In genomic region chr19:47067215-47067847, GRCh38 we compare ENCODE assay signal across 2 cellular contexts.
TF ChIP-seq lines count a peak whose summit lies in the region.

No MANE protein-coding gene starts in this region.

TF ChIP-seq in K562, 482 proteins besides CTCF, POLR2A, EP300 and RAD21:
- TF ChIP-seq CLOCK (CRISPR knock-in tag; IDR thresholded peaks at IDR 0.05; ENCODE audit: borderline replicate concordance) = no peak
- TF ChIP-seq HNRNPLL (IDR thresholded peaks at IDR 0.05; ENCODE audit: low read depth, low read length, poor library complexity, severe bottlenecking) = no peak
- no peak for TF ChIP-seq NR0B1 (IDR thresholded peaks at IDR 0.05; ENCODE audit: partially characterized antibody)
- TF ChIP-seq NFE2L1 (tag; IDR thresholded peaks at IDR 0.05; ENCODE audit: borderline replicate concordance, low read depth) = no peak
- TF ChIP-seq SMARCE1 (IDR thresholded peaks at IDR 0.05) = no peak
- 0 out of 2 replicates have a peak, but pooled peaks have one; percentile 29 for TF ChIP-seq POLR2G (IDR thresholded peaks at IDR 0.05; ENCODE audit: low read depth, low read length)
TF ChIP-seq in K562: peak in this region for 1.

TF ChIP-seq in H1, 55 proteins besides CTCF, POLR2A, EP300 and RAD21:
- TF ChIP-seq CHD7 (IDR thresholded peaks at IDR 0.05; ENCODE audit: insufficient replicate concordance, low read length) = no peak
- no peak for TF ChIP-seq BRCA1 (IDR thresholded peaks at IDR 0.05; ENCODE audit: low read depth, low read length)
- TF ChIP-seq POU5F1 (IDR thresholded peaks at IDR 0.05; ENCODE audit: low read depth, low read length) = no peak
- TF ChIP-seq HDAC2 (IDR thresholded peaks at IDR 0.05; ENCODE audit: borderline replicate concordance in 1 of 2, low read depth in 2 of 2, low read length in 2 of 2) = no peak
- no peak for TF ChIP-seq JUND (IDR thresholded peaks at IDR 0.05; ENCODE audit: low read length)
- TF ChIP-seq SRF (IDR thresholded peaks at IDR 0.05; ENCODE audit: low read depth, low read length) = no peak
- TF ChIP-seq ATF2 (IDR thresholded peaks at IDR 0.05; ENCODE audit: low read length) = no peak
- no peak for TF ChIP-seq FOSL1 (IDR thresholded peaks at IDR 0.05; ENCODE audit: insufficient read depth, low read depth, low read length)
- no peak for TF ChIP-seq CBX8 (IDR thresholded peaks at IDR 0.05; ENCODE audit: borderline replicate concordance, low read depth, low read length)
- no peak for TF ChIP-seq ASH2L (IDR thresholded peaks at IDR 0.05; ENCODE audit: low read length)
